Comparison of ENCODE assay signal across 8 cellular contexts in genomic region chr6:12051861-12052368, GRCh38. TPM values are rescaled to one million over a fixed set of nuclear protein-coding genes. Genes with fewer than 3 reads are reported as not detected.
DNase-seq lines count a peak whose midpoint lies in the region; ATAC-seq and TF ChIP-seq lines count a peak whose summit lies in the region.

No MANE protein-coding gene starts in this region.

- H3K27ac ChIP-seq in osteoblast (ENCODE audit: low read depth, low read length): no peak overlapping the region
- no peak overlapping the region for H3K27ac ChIP-seq in psoas muscle
- no peak overlapping the region for H3K27ac ChIP-seq in ascending aorta

- peak overlapping the region; percentile 41 for H3K4me2 ChIP-seq in osteoblast (ENCODE audit: insufficient read depth, low read length)

- H3K4me1 Mint-ChIP-seq in activated T-cell treated with anti-CD3 and anti-CD28 coated beads, Interleukin-2, amount 50 U/mL, for 72 hours (ENCODE audit: low read depth): peaks cover 86% of the 10 kb centered on the region

- peaks cover 4% of the 10 kb centered on the region for H3K4me1 ChIP-seq in osteoblast (ENCODE audit: insufficient read depth, low read length)
- no peaks in the 10 kb centered on the region for H3K4me1 ChIP-seq in psoas muscle
- no peaks in the 10 kb centered on the region for H3K4me1 ChIP-seq in ascending aorta

- H3K9me3 Mint-ChIP-seq in activated T-cell treated with anti-CD3 and anti-CD28 coated beads, Interleukin-2, amount 50 U/mL, for 72 hours: no peaks in the 10 kb centered on the region

- DNase-seq in AML-193 (lab: John Stamatoyannopoulos, UW) (peak; percentile 93), osteoblast (ENCODE audit: insufficient read length, low spot score, missing footprints) (no peak), psoas muscle (no peak), NCI-H2107 treated with DMSO at 0.1 percent for 48 hours (lab: John Stamatoyannopoulos, UW; ENCODE audit: unreplicated experiment) (no peak), ascending aorta (ENCODE audit: low spot score in 2 of 2) (no peak)
- peak; percentile 72 to 75 for DNase-seq in activated T-cell treated with anti-CD3 and anti-CD28 coated beads, Interleukin-2, amount 50 U/mL, for 72 hours

- WGBS in psoas muscle, 3 donors: 83 to 87% (median 84%) methylated on average over 4 of the region's 4 CpGs

- peaks cover 15% of the 10 kb centered on the region for H3K79me2 ChIP-seq in osteoblast (ENCODE audit: insufficient read depth, low read length)

- peak overlapping the region; percentile 71 to 78 for H3K4me3 Mint-ChIP-seq in activated T-cell treated with anti-CD3 and anti-CD28 coated beads, Interleukin-2, amount 50 U/mL, for 72 hours

- TF ChIP-seq CTCF in osteoblast (IDR thresholded peaks at IDR 0.05; ENCODE audit: extremely low read depth, low read depth, low read length) (no peak), psoas muscle (IDR thresholded peaks at IDR 0.05) (no peak), ascending aorta (IDR thresholded peaks at IDR 0.05) (no peak)

- peak overlapping the region; percentile 54 for H2AFZ ChIP-seq in osteoblast (ENCODE audit: low read length)

- no peaks in the 10 kb centered on the region for H3K36me3 ChIP-seq in osteoblast (ENCODE audit: insufficient read depth, low read length)
- no peaks in the 10 kb centered on the region for H3K36me3 ChIP-seq in psoas muscle (ENCODE audit: insufficient read depth in 1 of 2, low read depth in 1 of 2)
- no peaks in the 10 kb centered on the region for H3K36me3 ChIP-seq in ascending aorta

- ATAC-seq in GM19455 (IDR thresholded peaks at IDR 0.05; ENCODE audit: unreplicated experiment): peak; percentile 78
- ATAC-seq in HG03469 (IDR thresholded peaks at IDR 0.05; ENCODE audit: unreplicated experiment): peak; percentile 58
- peak; percentile 92 to 96 for ATAC-seq in activated T-cell treated with anti-CD3 and anti-CD28 coated beads, Interleukin-2, amount 50 U/mL, for 72 hours (replicated peaks in 1 of 2)
- ATAC-seq in psoas muscle: no peak

- H3K9me3 ChIP-seq in osteoblast (ENCODE audit: low read depth, low read length) (no peaks in the 10 kb centered on the region), psoas muscle (no peaks in the 10 kb centered on the region), ascending aorta (no peaks in the 10 kb centered on the region)

- H3K4me3 ChIP-seq in osteoblast (ENCODE audit: insufficient read depth, low read length) (no peak overlapping the region), psoas muscle (no peak overlapping the region), ascending aorta (no peak overlapping the region)

- H3K27me3 ChIP-seq in osteoblast (ENCODE audit: insufficient read depth, low read length) (no peaks in the 10 kb centered on the region), psoas muscle (ENCODE audit: insufficient read depth in 3 of 3, low read length in 2 of 3) (no peaks in the 10 kb centered on the region), ascending aorta (no peaks in the 10 kb centered on the region)

- no peaks in the 10 kb centered on the region for H4K20me1 ChIP-seq in osteoblast (ENCODE audit: insufficient read depth, low read length)

- peaks cover 8 to 17% of the 10 kb centered on the region in 2 donors for H3K36me3 Mint-ChIP-seq in activated T-cell treated with anti-CD3 and anti-CD28 coated beads, Interleukin-2, amount 50 U/mL, for 72 hours (ENCODE audit: insufficient read depth in 2 of 2)

- no peaks in the 10 kb centered on the region for H3K27me3 Mint-ChIP-seq in activated T-cell treated with anti-CD3 and anti-CD28 coated beads, Interleukin-2, amount 50 U/mL, for 72 hours (ENCODE audit: low read depth)

- intact Hi-C loops in psoas muscle (cut with DNase I): no loop called here
- intact Hi-C loops in ascending aorta (cut with DNase I): no loop called here

- H3K27ac Mint-ChIP-seq in activated T-cell treated with anti-CD3 and anti-CD28 coated beads, Interleukin-2, amount 50 U/mL, for 72 hours: peak overlapping the region; percentile 92

RNA-seq across cellular contexts. Expression of gene HIVEP1, which starts 39.8 kb away (rescaled TPM):
- 10 to 100 TPM; 70.1 to 77.0 TPM for total RNA-seq in activated T-cell treated with anti-CD3 and anti-CD28 coated beads, Interleukin-2, amount 50 U/mL, for 72 hours
- total RNA-seq in osteoblast (18.8 and 21.2 TPM in 2 replicates), psoas muscle (10 to 100 TPM in 2 of 4 donors, 1 to 10 TPM in 2; 6.7 to 13.1 (median 9.0) TPM), ascending aorta (31.7 TPM)
- 1 to 10 TPM; 4.0 to 6.3 (median 4.7) TPM for polyA plus RNA-seq in psoas muscle

Comparison
In these comparisons a context has a peak if more than half of its experiments do, and no peak if none do; other contexts are left out.
1. DNase-seq: peak in AML-193 (2 of 2) and activated T-cell treated with anti-CD3 and anti-CD28 coated beads, Interleukin-2, amount 50 U/mL, for 72 hours (2 of 2); none in osteoblast (single experiment), psoas muscle (0 of 2), NCI-H2107 treated with DMSO at 0.1 percent for 48 hours (single experiment) and ascending aorta (0 of 2).
2. ATAC-seq: peak in GM19455 (single experiment), HG03469 (single experiment) and activated T-cell treated with anti-CD3 and anti-CD28 coated beads, Interleukin-2, amount 50 U/mL, for 72 hours (2 of 2); none in psoas muscle (0 of 4).